Comparison of ENCODE assay signal across 1 cellular context in the genomic region with DNA sequence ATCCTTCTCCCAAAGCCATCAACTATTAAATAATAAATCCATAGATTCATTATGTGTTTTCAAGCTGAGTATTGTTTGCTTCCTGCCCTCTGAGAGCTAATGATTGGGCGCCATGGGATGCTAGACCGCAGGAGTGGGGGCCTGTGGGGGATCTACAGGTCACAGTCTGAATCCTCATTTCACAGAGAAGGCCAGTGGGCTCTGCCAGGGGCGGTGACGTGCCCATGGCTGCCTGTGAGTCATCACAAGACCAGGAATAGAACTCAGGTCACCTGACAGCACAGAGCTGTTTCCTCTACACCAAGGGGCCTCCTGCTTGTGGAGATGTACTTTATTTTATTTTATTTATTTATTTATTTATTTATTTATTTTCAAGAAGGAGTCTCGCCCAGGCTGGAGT.
TF ChIP-seq lines count a peak whose summit lies in the region.

No MANE protein-coding gene starts in this region.

TF ChIP-seq in K562, 482 proteins besides CTCF, POLR2A, EP300 and RAD21 (continued from another document):
- peak; percentile 38; the same call in 1 of the 2 replicates for TF ChIP-seq JUND (IDR thresholded peaks at IDR 0.05; ENCODE audit: borderline replicate concordance, low read depth, low read length)
- TF ChIP-seq JUND (tag; IDR thresholded peaks at IDR 0.05; ENCODE audit: borderline replicate concordance, low read depth, low read length) = no peak
- TF ChIP-seq, protein P1, sequence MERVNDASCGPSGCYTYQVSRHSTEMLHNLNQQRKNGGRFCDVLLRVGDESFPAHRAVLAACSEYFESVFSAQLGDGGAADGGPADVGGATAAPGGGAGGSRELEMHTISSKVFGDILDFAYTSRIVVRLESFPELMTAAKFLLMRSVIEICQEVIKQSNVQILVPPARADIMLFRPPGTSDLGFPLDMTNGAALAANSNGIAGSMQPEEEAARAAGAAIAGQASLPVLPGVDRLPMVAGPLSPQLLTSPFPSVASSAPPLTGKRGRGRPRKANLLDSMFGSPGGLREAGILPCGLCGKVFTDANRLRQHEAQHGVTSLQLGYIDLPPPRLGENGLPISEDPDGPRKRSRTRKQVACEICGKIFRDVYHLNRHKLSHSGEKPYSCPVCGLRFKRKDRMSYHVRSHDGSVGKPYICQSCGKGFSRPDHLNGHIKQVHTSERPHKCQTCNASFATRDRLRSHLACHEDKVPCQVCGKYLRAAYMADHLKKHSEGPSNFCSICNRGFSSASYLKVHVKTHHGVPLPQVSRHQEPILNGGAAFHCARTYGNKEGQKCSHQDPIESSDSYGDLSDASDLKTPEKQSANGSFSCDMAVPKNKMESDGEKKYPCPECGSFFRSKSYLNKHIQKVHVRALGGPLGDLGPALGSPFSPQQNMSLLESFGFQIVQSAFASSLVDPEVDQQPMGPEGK (CRISPR knock-in tag; IDR thresholded peaks at IDR 0.05; ENCODE audit: borderline replicate concordance) = no peak
